In genomic region chr7:8453535-8453934, GRCh38 we compare ENCODE assay signal across 9 cellular contexts. TPM values are rescaled to one million over a fixed set of nuclear protein-coding genes. Genes with fewer than 3 reads are reported as not detected.
"Had no signal": no experiment of that assay in that cellular context is flagged by ENCODE, and none has a peak within 500 bp of the region (broad histone marks: within the 10 kb centered on the region; RNA-seq: fewer than 3 reads in every experiment).

No MANE protein-coding gene starts in this region.

- H2AFZ ChIP-seq: GM23248, GM23338 had no signal

- H3K9me3 ChIP-seq: HAP-1 had no signal

- H3K9ac ChIP-seq: GM23248 had no signal

- H3K27ac ChIP-seq: GM23248 had no signal

- H3K4me2 ChIP-seq: GM23338 had no signal

- H3K36me3 ChIP-seq: HAP-1 had no signal

- DNase-seq: GM23248, GOT3, H7, H9, HCEC 1CT, HFFc6 had no signal

- ATAC-seq: GM23338, HCT116 had no signal

- H3K4me1 ChIP-seq: HAP-1 had no signal

- H3K4me3 ChIP-seq: GM23248, GM23338, HAP-1 had no signal

RNA-seq across cellular contexts. Expression of gene NXPH1, which starts 20.1 kb away (rescaled TPM):
- total RNA-seq: GM23248, HFFc6 had no signal
- polyA plus RNA-seq: GM23248 had no signal
